Comparison of ENCODE assay signal across 12 cellular contexts in genomic region chr17:31320231-31320630, GRCh38. TPM values are rescaled to one million over a fixed set of nuclear protein-coding genes. Genes with fewer than 3 reads are reported as not detected.
DNase-seq lines count a peak whose midpoint lies in the region; ATAC-seq and TF ChIP-seq lines count a peak whose summit lies in the region.
"Had no signal": no experiment of that assay in that cellular context is flagged by ENCODE, and none has a peak within 500 bp of the region (broad histone marks: within the 10 kb centered on the region; RNA-seq: fewer than 3 reads in every experiment).

No MANE protein-coding gene starts in this region.

- DNase-seq in coronary artery (ENCODE audit: low spot score) = no peak
- no peak for DNase-seq in spleen
- no peak for DNase-seq in DMS153 treated with DMSO at 0.1 percent for 48 hours (lab: John Stamatoyannopoulos, UW; ENCODE audit: unreplicated experiment)
- no peak for DNase-seq in NCI-H2196 (lab: John Stamatoyannopoulos, UW; ENCODE audit: unreplicated experiment)
- DNase-seq: left cardiac atrium; NK-92 treated with Interleukin-12 subunit alpha and Interleukin-12 subunit beta, amount 100 ng/mL, for 24 hours had no signal

- H3K9me2 ChIP-seq in OCI-LY1 (ENCODE audit: low read depth, low read length) = no peaks in the 10 kb centered on the region

- H3K4me1 ChIP-seq in OCI-LY1 (ENCODE audit: insufficient read depth, low read length, severe bottlenecking) (peaks cover 52% of the 10 kb centered on the region), spleen (peaks cover 7 to 76% (median 37%) of the 10 kb centered on the region in 6 donors)
- H3K4me1 ChIP-seq: ascending aorta had no signal

- H3K27ac ChIP-seq in OCI-LY1 (ENCODE audit: low read depth, low read length, poor library complexity, severe bottlenecking) = peak overlapping the region; percentile 98
- H3K27ac ChIP-seq in coronary artery = no peak overlapping the region
- peak overlapping the region; percentile 66 to 94 (median 91) for H3K27ac ChIP-seq in spleen
- H3K27ac ChIP-seq: ascending aorta had no signal

- H3K9me3 ChIP-seq in OCI-LY1 (ENCODE audit: low read length) (no peaks in the 10 kb centered on the region), spleen (no peaks in the 10 kb centered on the region)
- H3K9me3 ChIP-seq: ascending aorta had no signal

- peak overlapping the region; percentile 23 for H3K4me3 ChIP-seq in GM12875 (ENCODE audit: low read depth, low read length)
- peak overlapping the region; percentile 89 for H3K4me3 ChIP-seq in OCI-LY1 (ENCODE audit: low read depth, low read length, poor library complexity, severe bottlenecking)
- H3K4me3 ChIP-seq in coronary artery = peak overlapping the region; percentile 50
- H3K4me3 ChIP-seq in spleen = peak overlapping the region; percentile 22 to 70 (median 36)
- H3K4me3 ChIP-seq: K562 had no signal

- TF ChIP-seq CTCF in GM12875 (IDR thresholded peaks at IDR 0.05; ENCODE audit: borderline replicate concordance, insufficient read depth, low read depth, low read length) = no peak
- no peak for TF ChIP-seq CTCF in OCI-LY1 (IDR thresholded peaks at IDR 0.05; ENCODE audit: low read length)
- TF ChIP-seq CTCF in coronary artery (IDR thresholded peaks at IDR 0.05) = no peak
- no peak for TF ChIP-seq CTCF in spleen (IDR thresholded peaks at IDR 0.05 in 8 of 11, conservative IDR thresholded peaks at IDR 0.05 in 3 of 11)

- H3K36me3 ChIP-seq in OCI-LY1 (ENCODE audit: insufficient read depth, low read length) (peaks cover 34% of the 10 kb centered on the region; the same call in 1 of the 2 replicates), spleen (peaks cover 0 to 6% (median 0%) of the 10 kb centered on the region in 6 donors)
- H3K36me3 ChIP-seq: ascending aorta had no signal

- no peaks in the 10 kb centered on the region for H4K20me1 ChIP-seq in OCI-LY1 (ENCODE audit: insufficient read depth, low read length)

- H2AFZ ChIP-seq in OCI-LY1 (ENCODE audit: low read length) = no peak overlapping the region

- H3F3A ChIP-seq in OCI-LY1 (ENCODE audit: insufficient read depth, low read length) = 0 out of 2 replicates have a peak, but pooled peaks cover 4% of the 10 kb centered on the region

- H3K4me2 ChIP-seq in OCI-LY1 (ENCODE audit: low read length) = peak overlapping the region; percentile 72

- intact Hi-C loops in spleen (cut with DNase I; ENCODE audit: low total_unique reads) = no loop called here

- WGBS in spleen, 5 donors = 31 to 51% (median 39%) methylated on average over 2 of the region's 2 CpGs

- H3K27me3 ChIP-seq in OCI-LY1 (ENCODE audit: insufficient read depth, low read length) = no peaks in the 10 kb centered on the region
- H3K27me3 ChIP-seq in spleen (replicated peaks in 1 of 7) = no peaks in the 10 kb centered on the region
- H3K27me3 ChIP-seq: ascending aorta had no signal

- no peak for TF ChIP-seq POLR2A in spleen (IDR thresholded peaks at IDR 0.05)

- peaks cover 48% of the 10 kb centered on the region for H3K79me2 ChIP-seq in OCI-LY1 (ENCODE audit: insufficient read depth, low read length)

- peak overlapping the region; percentile 82 for H3K9ac ChIP-seq in OCI-LY1 (ENCODE audit: low read length)

- ATAC-seq in GM21423 (IDR thresholded peaks at IDR 0.05; ENCODE audit: unreplicated experiment) = no peak
- ATAC-seq: K562 had no signal

RNA-seq across cellular contexts. Expression of gene EVI2A, which starts 1.2 kb away (rescaled TPM):
- total RNA-seq in spleen = 10 to 100 TPM; 27.0 to 52.8 (median 31.9) TPM
- 10 to 100 TPM; 46.8 to 79.7 (median 68.0) TPM for polyA plus RNA-seq in spleen

RNA-seq across cellular contexts. Expression of gene EVI2B, which starts 6.4 kb away (rescaled TPM):
- 100 to 1,000 TPM; 115 to 220 (median 166) TPM for total RNA-seq in spleen
- polyA plus RNA-seq in spleen = 100 to 1,000 TPM; 109 to 154 (median 123) TPM

RNA-seq across cellular contexts. Expression of gene OMG, which starts 23.2 kb away (rescaled TPM):
- total RNA-seq in spleen = 10 to 100 TPM in 1 of 7 donors, 1 to 10 TPM in 3, under 1 TPM in 2, not detected in 1; 0.44 to 14.5 (median 4.3) TPM
- polyA plus RNA-seq in spleen = 1 to 10 TPM in 1 of 3 donors, under 1 TPM in 2; 0.41 to 7.3 (median 0.94) TPM
- total RNA-seq: ascending aorta, K562, skeletal muscle tissue had no signal

Comparison
In these comparisons a context has a peak if more than half of its experiments do, and no peak if none do; other contexts are left out.
1. H3K4me3 ChIP-seq: peak in every context shown above with its lines; median percentile 89 in OCI-LY1; 50 in coronary artery; 36 in spleen; 23 in GM12875.
2. H3K27ac ChIP-seq: peak in OCI-LY1 (single experiment) and spleen (8 of 8); none in coronary artery (0 of 2).